Comparison of ENCODE assay signal across 8 cellular contexts in genomic region chr5:161547573-161548471, GRCh38.
DNase-seq lines count a peak whose midpoint lies in the region; ATAC-seq and TF ChIP-seq lines count a peak whose summit lies in the region.

No MANE protein-coding gene starts in this region.

- peaks cover 26% of the 10 kb centered on the region for H3K4me1 Mint-ChIP-seq in dendritic cell treated with granulocyte-macrophage colony-stimulating factor and Interleukin-4, amounts not matched to agents 40 ng/mL and 50 ng/mL, for 4 days (ENCODE audit: low read depth)
- peaks cover 26% of the 10 kb centered on the region for H3K4me1 Mint-ChIP-seq in nephron

- peak; percentile 16 for DNase-seq in COLO668 (lab: John Stamatoyannopoulos, UW; ENCODE audit: unreplicated experiment)
- peak; percentile 15 for DNase-seq in HuH-7 (ENCODE audit: low spot score)
- DNase-seq in erythroblast (lab: John Stamatoyannopoulos, UW) = no peak
- no peak for DNase-seq in stimulated activated CD4-positive, alpha-beta T cell treated with anti-CD3 and anti-CD28 coated beads, Interleukin-2, amount 100 ng/mL, for 48 hours

- H3K36me3 Mint-ChIP-seq in dendritic cell treated with granulocyte-macrophage colony-stimulating factor and Interleukin-4, amounts not matched to agents 40 ng/mL and 50 ng/mL, for 4 days (ENCODE audit: low read depth) = no peaks in the 10 kb centered on the region
- H3K36me3 Mint-ChIP-seq in nephron (ENCODE audit: low read depth) = no peaks in the 10 kb centered on the region

- peaks cover 60% of the 10 kb centered on the region for H3K27me3 Mint-ChIP-seq in dendritic cell treated with granulocyte-macrophage colony-stimulating factor and Interleukin-4, amounts not matched to agents 40 ng/mL and 50 ng/mL, for 4 days
- peaks cover 95% of the 10 kb centered on the region for H3K27me3 Mint-ChIP-seq in nephron (ENCODE audit: low read depth)

- ATAC-seq in GM18520 (IDR thresholded peaks at IDR 0.05; ENCODE audit: unreplicated experiment) (no peak), HG02623 (IDR thresholded peaks at IDR 0.05; ENCODE audit: unreplicated experiment) (no peak)

- H3K27ac Mint-ChIP-seq in dendritic cell treated with granulocyte-macrophage colony-stimulating factor and Interleukin-4, amounts not matched to agents 40 ng/mL and 50 ng/mL, for 4 days = no peak overlapping the region
- no peak overlapping the region for H3K27ac Mint-ChIP-seq in nephron

- TF ChIP-seq POLR2A in erythroblast (IDR thresholded peaks at IDR 0.05; ENCODE audit: low read length) = no peak

- no peak for TF ChIP-seq CTCF in nephron (IDR thresholded peaks at IDR 0.05; ENCODE audit: unreplicated experiment in 3 of 3)

- no peaks in the 10 kb centered on the region for H3K9me3 Mint-ChIP-seq in dendritic cell treated with granulocyte-macrophage colony-stimulating factor and Interleukin-4, amounts not matched to agents 40 ng/mL and 50 ng/mL, for 4 days
- peaks cover 6% of the 10 kb centered on the region for H3K9me3 Mint-ChIP-seq in nephron

- intact Hi-C loops in dendritic cell treated with granulocyte-macrophage colony-stimulating factor and Interleukin-4, amounts not matched to agents 40 ng/mL and 50 ng/mL, for 4 days (cut with micrococcal nuclease) = loop anchor here (5.0 kb wide), 1 partner anchor 1041 kb away; no protein-coding TSS in a partner anchor

- H3K4me3 Mint-ChIP-seq in dendritic cell treated with granulocyte-macrophage colony-stimulating factor and Interleukin-4, amounts not matched to agents 40 ng/mL and 50 ng/mL, for 4 days = peak overlapping the region; percentile 40
- H3K4me3 Mint-ChIP-seq in nephron = peak overlapping the region; percentile 79 to 94 (median 92)

Comparison
In these comparisons a context has a peak if more than half of its experiments do, and no peak if none do; other contexts are left out.
1. DNase-seq: peak in COLO668 (single experiment) and HuH-7 (single experiment); none in erythroblast (0 of 2) and stimulated activated CD4-positive, alpha-beta T cell treated with anti-CD3 and anti-CD28 coated beads, Interleukin-2, amount 100 ng/mL, for 48 hours (0 of 2).